In the genomic region with DNA sequence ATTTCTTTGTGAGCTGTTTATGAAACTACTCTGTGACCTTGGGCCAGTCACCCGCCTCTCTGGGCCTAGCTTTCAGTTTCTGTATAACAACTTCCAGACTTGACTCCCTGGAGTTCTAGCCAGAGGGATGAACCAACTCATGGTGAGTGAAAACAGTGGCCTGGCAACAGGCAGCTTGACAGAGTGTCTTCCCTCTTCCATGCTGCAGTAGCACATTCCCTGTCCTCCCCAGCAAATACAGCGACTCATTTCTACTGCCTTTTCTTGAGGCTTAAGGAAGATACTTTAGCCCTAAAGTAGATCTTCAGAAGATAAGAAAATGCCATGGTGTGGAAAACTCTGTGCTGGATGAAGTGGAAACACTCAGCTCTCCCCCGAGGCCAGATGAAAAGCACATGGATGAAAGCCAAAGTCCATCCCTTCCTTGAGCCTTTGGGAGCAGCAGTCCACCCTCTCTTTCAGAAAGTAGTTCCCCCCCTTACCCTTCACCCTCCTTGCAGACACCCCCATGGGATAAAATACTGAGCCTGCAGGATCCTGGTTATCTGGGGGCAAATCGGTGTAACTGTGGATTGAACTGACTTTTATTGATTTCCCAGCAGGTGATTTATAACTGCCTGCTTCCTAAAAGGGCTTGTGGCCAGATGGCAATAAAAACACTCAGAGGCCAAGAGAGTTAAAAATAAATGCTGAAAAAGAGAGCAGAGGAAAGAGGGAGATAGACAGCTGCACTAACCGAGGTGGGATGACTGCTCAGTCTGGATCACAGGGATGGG, we compare ENCODE assay signal across 1 cellular context.
TF ChIP-seq lines count a peak whose summit lies in the region.

No MANE protein-coding gene starts in this region.

TF ChIP-seq in HEK293, 187 proteins besides CTCF, POLR2A, EP300 and RAD21 (continued from another document and continues in another):
- TF ChIP-seq, protein P1, sequence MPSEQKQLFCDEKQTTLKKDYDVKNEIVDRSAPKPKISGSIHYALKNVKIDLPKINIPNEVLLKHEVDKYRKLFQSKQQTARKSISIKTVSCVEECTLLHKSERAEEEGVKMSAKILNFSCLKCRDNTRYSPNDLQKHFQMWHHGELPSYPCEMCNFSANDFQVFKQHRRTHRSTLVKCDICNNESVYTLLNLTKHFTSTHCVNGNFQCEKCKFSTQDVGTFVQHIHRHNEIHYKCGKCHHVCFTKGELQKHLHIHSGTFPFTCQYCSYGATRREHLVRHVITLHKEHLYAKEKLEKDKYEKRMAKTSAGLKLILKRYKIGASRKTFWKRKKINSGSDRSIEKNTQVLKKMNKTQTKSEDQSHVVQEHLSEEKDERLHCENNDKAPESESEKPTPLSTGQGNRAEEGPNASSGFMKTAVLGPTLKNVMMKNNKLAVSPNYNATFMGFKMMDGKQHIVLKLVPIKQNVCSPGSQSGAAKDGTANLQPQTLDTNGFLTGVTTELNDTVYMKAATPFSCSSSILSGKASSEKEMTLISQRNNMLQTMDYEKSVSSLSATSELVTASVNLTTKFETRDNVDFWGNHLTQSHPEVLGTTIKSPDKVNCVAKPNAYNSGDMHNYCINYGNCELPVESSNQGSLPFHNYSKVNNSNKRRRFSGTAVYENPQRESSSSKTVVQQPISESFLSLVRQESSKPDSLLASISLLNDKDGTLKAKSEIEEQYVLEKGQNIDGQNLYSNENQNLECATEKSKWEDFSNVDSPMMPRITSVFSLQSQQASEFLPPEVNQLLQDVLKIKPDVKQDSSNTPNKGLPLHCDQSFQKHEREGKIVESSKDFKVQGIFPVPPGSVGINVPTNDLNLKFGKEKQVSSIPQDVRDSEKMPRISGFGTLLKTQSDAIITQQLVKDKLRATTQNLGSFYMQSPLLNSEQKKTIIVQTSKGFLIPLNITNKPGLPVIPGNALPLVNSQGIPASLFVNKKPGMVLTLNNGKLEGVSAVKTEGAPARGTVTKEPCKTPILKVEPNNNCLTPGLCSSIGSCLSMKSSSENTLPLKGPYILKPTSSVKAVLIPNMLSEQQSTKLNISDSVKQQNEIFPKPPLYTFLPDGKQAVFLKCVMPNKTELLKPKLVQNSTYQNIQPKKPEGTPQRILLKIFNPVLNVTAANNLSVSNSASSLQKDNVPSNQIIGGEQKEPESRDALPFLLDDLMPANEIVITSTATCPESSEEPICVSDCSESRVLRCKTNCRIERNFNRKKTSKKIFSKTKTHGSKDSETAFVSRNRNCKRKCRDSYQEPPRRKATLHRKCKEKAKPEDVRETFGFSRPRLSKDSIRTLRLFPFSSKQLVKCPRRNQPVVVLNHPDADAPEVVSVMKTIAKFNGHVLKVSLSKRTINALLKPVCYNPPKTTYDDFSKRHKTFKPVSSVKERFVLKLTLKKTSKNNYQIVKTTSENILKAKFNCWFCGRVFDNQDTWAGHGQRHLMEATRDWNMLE (tag by site-specific recombination; conservative IDR thresholded peaks at IDR 0.05; ENCODE audit: low read depth): no peak
- TF ChIP-seq ZNF777 (tag by site-specific recombination; IDR thresholded peaks at IDR 0.05; ENCODE audit: borderline replicate concordance) (no peak), ZNF629 (tag by site-specific recombination; IDR thresholded peaks at IDR 0.05) (no peak), ZNF658 (tag by site-specific recombination; IDR thresholded peaks at IDR 0.05) (no peak), ZNF423 (tag by site-specific recombination; IDR thresholded peaks at IDR 0.05) (peak; percentile 54; the same call in 1 of the 2 replicates), ZNF792 (tag by site-specific recombination; IDR thresholded peaks at IDR 0.05) (no peak), ZNF311 (tag by site-specific recombination; IDR thresholded peaks at IDR 0.05; ENCODE audit: borderline replicate concordance) (no peak), ZNF2 (tag by site-specific recombination; IDR thresholded peaks at IDR 0.05) (no peak), ZNF404 (tag by site-specific recombination; IDR thresholded peaks at IDR 0.05) (no peak), ZNF843 (tag by site-specific recombination; IDR thresholded peaks at IDR 0.05) (peak; percentile 85), SP7 (tag by site-specific recombination; IDR thresholded peaks at IDR 0.05) (peak; percentile 60), ZNF747 (tag by site-specific recombination; IDR thresholded peaks at IDR 0.05) (no peak), ZNF785 (tag by site-specific recombination; IDR thresholded peaks at IDR 0.05) (no peak), ZNF133 (tag by site-specific recombination; IDR thresholded peaks at IDR 0.05) (no peak), ZNF19 (tag by site-specific recombination; IDR thresholded peaks at IDR 0.05; ENCODE audit: low read depth) (no peak), ZNF677 (tag by site-specific recombination; IDR thresholded peaks at IDR 0.05) (no peak), ZNF626 (tag by site-specific recombination; IDR thresholded peaks at IDR 0.05) (0 out of 2 replicates have a peak, but pooled peaks have one; percentile 22), ZNF211 (tag by site-specific recombination; IDR thresholded peaks at IDR 0.05; ENCODE audit: low read depth) (no peak), ZNF214 (tag by site-specific recombination; IDR thresholded peaks at IDR 0.05; ENCODE audit: borderline replicate concordance) (no peak), SCRT2 (tag by site-specific recombination; IDR thresholded peaks at IDR 0.05) (peak; percentile 44; the same call in 1 of the 2 replicates), ZNF76 (tag by site-specific recombination; IDR thresholded peaks at IDR 0.05; ENCODE audit: borderline replicate concordance, low read depth) (no peak), ZNF366 (tag by site-specific recombination; conservative IDR thresholded peaks at IDR 0.05) (no peak), ZNF548 (tag by site-specific recombination; IDR thresholded peaks at IDR 0.05) (no peak), ZBTB48 (tag by site-specific recombination; IDR thresholded peaks at IDR 0.05) (no peak), FEZF1 (tag by site-specific recombination; IDR thresholded peaks at IDR 0.05) (peak; percentile 97), ZNF510 (tag by site-specific recombination; IDR thresholded peaks at IDR 0.05; ENCODE audit: insufficient replicate concordance) (no peak), SALL2 (tag by site-specific recombination; IDR thresholded peaks at IDR 0.05; ENCODE audit: borderline replicate concordance) (no peak), ZNF529 (tag by site-specific recombination; IDR thresholded peaks at IDR 0.05; ENCODE audit: insufficient replicate concordance) (no peak), ZNF239 (tag by site-specific recombination; IDR thresholded peaks at IDR 0.05) (no peak), ZNF585B (tag by site-specific recombination; IDR thresholded peaks at IDR 0.05) (no peak), ZNF830 (tag by site-specific recombination; IDR thresholded peaks at IDR 0.05; ENCODE audit: low read depth) (no peak), ZBTB7A (tag by site-specific recombination; IDR thresholded peaks at IDR 0.05; ENCODE audit: low read depth) (no peak), ZNF837 (tag by site-specific recombination; IDR thresholded peaks at IDR 0.05) (no peak), ZBTB20 (tag by site-specific recombination; IDR thresholded peaks at IDR 0.05) (no peak), SETDB1 (IDR thresholded peaks at IDR 0.05; ENCODE audit: insufficient read length, low read length) (no peak), ZNF157 (tag by site-specific recombination; IDR thresholded peaks at IDR 0.05) (no peak)
- TF ChIP-seq, protein P2, sequence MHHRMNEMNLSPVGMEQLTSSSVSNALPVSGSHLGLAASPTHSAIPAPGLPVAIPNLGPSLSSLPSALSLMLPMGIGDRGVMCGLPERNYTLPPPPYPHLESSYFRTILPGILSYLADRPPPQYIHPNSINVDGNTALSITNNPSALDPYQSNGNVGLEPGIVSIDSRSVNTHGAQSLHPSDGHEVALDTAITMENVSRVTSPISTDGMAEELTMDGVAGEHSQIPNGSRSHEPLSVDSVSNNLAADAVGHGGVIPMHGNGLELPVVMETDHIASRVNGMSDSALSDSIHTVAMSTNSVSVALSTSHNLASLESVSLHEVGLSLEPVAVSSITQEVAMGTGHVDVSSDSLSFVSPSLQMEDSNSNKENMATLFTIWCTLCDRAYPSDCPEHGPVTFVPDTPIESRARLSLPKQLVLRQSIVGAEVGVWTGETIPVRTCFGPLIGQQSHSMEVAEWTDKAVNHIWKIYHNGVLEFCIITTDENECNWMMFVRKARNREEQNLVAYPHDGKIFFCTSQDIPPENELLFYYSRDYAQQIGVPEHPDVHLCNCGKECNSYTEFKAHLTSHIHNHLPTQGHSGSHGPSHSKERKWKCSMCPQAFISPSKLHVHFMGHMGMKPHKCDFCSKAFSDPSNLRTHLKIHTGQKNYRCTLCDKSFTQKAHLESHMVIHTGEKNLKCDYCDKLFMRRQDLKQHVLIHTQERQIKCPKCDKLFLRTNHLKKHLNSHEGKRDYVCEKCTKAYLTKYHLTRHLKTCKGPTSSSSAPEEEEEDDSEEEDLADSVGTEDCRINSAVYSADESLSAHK (tag by site-specific recombination; IDR thresholded peaks at IDR 0.05): peak; percentile 54; the same call in 1 of the 2 replicates
- TF ChIP-seq, protein P3, sequence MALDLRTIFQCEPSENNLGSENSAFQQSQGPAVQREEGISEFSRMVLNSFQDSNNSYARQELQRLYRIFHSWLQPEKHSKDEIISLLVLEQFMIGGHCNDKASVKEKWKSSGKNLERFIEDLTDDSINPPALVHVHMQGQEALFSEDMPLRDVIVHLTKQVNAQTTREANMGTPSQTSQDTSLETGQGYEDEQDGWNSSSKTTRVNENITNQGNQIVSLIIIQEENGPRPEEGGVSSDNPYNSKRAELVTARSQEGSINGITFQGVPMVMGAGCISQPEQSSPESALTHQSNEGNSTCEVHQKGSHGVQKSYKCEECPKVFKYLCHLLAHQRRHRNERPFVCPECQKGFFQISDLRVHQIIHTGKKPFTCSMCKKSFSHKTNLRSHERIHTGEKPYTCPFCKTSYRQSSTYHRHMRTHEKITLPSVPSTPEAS (tag by site-specific recombination; IDR thresholded peaks at IDR 0.05): no peak
- TF ChIP-seq, protein P4, sequence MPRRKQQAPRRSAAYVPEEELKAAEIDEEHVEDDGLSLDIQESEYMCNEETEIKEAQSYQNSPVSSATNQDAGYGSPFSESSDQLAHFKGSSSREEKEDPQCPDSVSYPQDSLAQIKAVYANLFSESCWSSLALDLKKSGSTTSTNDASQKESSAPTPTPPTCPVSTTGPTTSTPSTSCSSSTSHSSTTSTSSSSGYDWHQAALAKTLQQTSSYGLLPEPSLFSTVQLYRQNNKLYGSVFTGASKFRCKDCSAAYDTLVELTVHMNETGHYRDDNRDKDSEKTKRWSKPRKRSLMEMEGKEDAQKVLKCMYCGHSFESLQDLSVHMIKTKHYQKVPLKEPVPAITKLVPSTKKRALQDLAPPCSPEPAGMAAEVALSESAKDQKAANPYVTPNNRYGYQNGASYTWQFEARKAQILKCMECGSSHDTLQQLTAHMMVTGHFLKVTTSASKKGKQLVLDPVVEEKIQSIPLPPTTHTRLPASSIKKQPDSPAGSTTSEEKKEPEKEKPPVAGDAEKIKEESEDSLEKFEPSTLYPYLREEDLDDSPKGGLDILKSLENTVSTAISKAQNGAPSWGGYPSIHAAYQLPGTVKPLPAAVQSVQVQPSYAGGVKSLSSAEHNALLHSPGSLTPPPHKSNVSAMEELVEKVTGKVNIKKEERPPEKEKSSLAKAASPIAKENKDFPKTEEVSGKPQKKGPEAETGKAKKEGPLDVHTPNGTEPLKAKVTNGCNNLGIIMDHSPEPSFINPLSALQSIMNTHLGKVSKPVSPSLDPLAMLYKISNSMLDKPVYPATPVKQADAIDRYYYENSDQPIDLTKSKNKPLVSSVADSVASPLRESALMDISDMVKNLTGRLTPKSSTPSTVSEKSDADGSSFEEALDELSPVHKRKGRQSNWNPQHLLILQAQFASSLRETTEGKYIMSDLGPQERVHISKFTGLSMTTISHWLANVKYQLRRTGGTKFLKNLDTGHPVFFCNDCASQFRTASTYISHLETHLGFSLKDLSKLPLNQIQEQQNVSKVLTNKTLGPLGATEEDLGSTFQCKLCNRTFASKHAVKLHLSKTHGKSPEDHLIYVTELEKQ (tag by site-specific recombination; IDR thresholded peaks at IDR 0.05; ENCODE audit: borderline replicate concordance): 0 out of 2 replicates have a peak, but pooled peaks have one; percentile 22
- TF ChIP-seq, protein P5, sequence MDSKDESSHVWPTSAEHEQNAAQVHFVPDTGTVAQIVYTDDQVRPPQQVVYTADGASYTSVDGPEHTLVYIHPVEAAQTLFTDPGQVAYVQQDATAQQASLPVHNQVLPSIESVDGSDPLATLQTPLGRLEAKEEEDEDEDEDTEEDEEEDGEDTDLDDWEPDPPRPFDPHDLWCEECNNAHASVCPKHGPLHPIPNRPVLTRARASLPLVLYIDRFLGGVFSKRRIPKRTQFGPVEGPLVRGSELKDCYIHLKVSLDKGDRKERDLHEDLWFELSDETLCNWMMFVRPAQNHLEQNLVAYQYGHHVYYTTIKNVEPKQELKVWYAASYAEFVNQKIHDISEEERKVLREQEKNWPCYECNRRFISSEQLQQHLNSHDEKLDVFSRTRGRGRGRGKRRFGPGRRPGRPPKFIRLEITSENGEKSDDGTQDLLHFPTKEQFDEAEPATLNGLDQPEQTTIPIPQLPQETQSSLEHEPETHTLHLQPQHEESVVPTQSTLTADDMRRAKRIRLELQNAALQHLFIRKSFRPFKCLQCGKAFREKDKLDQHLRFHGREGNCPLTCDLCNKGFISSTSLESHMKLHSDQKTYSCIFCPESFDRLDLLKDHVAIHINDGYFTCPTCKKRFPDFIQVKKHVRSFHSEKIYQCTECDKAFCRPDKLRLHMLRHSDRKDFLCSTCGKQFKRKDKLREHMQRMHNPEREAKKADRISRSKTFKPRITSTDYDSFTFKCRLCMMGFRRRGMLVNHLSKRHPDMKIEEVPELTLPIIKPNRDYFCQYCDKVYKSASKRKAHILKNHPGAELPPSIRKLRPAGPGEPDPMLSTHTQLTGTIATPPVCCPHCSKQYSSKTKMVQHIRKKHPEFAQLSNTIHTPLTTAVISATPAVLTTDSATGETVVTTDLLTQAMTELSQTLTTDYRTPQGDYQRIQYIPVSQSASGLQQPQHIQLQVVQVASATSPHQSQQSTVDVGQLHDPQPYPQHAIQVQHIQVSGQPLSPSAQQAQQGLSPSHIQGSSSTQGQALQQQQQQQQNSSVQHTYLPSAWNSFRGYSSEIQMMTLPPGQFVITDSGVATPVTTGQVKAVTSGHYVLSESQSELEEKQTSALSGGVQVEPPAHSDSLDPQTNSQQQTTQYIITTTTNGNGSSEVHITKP (tag by site-specific recombination; IDR thresholded peaks at IDR 0.05): peak; percentile 94
- TF ChIP-seq, protein P6, sequence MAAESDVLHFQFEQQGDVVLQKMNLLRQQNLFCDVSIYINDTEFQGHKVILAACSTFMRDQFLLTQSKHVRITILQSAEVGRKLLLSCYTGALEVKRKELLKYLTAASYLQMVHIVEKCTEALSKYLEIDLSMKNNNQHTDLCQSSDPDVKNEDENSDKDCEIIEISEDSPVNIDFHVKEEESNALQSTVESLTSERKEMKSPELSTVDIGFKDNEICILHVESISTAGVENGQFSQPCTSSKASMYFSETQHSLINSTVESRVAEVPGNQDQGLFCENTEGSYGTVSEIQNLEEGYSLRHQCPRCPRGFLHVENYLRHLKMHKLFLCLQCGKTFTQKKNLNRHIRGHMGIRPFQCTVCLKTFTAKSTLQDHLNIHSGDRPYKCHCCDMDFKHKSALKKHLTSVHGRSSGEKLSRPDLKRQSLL (tag by site-specific recombination; IDR thresholded peaks at IDR 0.05): no peak
- TF ChIP-seq, protein P7, sequence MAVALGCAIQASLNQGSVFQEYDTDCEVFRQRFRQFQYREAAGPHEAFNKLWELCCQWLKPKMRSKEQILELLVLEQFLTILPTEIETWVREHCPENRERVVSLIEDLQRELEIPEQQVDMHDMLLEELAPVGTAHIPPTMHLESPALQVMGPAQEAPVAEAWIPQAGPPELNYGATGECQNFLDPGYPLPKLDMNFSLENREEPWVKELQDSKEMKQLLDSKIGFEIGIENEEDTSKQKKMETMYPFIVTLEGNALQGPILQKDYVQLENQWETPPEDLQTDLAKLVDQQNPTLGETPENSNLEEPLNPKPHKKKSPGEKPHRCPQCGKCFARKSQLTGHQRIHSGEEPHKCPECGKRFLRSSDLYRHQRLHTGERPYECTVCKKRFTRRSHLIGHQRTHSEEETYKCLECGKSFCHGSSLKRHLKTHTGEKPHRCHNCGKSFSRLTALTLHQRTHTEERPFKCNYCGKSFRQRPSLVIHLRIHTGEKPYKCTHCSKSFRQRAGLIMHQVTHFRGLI (tag by site-specific recombination; IDR thresholded peaks at IDR 0.05): no peak
